ENCODE assay signal across 9 cellular contexts in genomic region chr2:54665436-54665856, GRCh38. TPM values are rescaled to one million over a fixed set of nuclear protein-coding genes. Genes with fewer than 3 reads are reported as not detected.
DNase-seq lines count a peak whose midpoint lies in the region; FAIRE-seq and TF ChIP-seq lines count a peak whose summit lies in the region.
"Had no signal": no experiment of that assay in that cellular context is flagged by ENCODE, and none has a peak within 500 bp of the region (broad histone marks: within the 10 kb centered on the region; RNA-seq: fewer than 3 reads in every experiment).

No MANE protein-coding gene starts in this region.

- H3K27me3 ChIP-seq in fibroblast of lung (ENCODE audit: control insufficient read depth, insufficient read depth, low read length): no peaks in the 10 kb centered on the region
- no peaks in the 10 kb centered on the region for H3K27me3 ChIP-seq in neural progenitor cell

- H3K4me2 ChIP-seq in fibroblast of lung (ENCODE audit: extremely low read depth, insufficient read depth, low read length): peak overlapping the region; percentile 56
- no peak overlapping the region for H3K4me2 ChIP-seq in neural progenitor cell

- no peaks in the 10 kb centered on the region for H3F3A ChIP-seq in neural progenitor cell (ENCODE audit: low read depth)

- no peaks in the 10 kb centered on the region for H4K20me1 ChIP-seq in fibroblast of lung (ENCODE audit: control insufficient read depth, extremely low read depth, insufficient read depth, low read length)
- H4K20me1 ChIP-seq in neural progenitor cell (ENCODE audit: low read depth): no peaks in the 10 kb centered on the region

- H3K4me1 Mint-ChIP-seq in neural progenitor cell: peaks cover 3% of the 10 kb centered on the region

- H2AFZ ChIP-seq in fibroblast of lung (ENCODE audit: low read length): no peak overlapping the region
- H2AFZ ChIP-seq in neural progenitor cell (replicated peaks): no peak overlapping the region

- H3K9me3 Mint-ChIP-seq in neural progenitor cell: no peaks in the 10 kb centered on the region

- peaks cover 46% of the 10 kb centered on the region for H3K36me3 Mint-ChIP-seq in neural progenitor cell

- H3K4me3 Mint-ChIP-seq in neural progenitor cell: no peak overlapping the region

- peak; percentile 36 for DNase-seq in activated T-cell treated with anti-CD3 and anti-CD28 coated beads for 24 hours (ENCODE audit: low read depth)
- no peak for DNase-seq in activated T-cell treated with anti-CD3 and anti-CD28 coated beads, Interleukin-2, amount 50 U/mL, for 1 hour
- DNase-seq in NB4 (ENCODE audit: low read depth): peak; percentile 72
- peak; percentile 11 to 20 for DNase-seq in activated CD4-positive, alpha-beta T cell treated with anti-CD3 and anti-CD28 coated beads for 4 hours
- peak; percentile 27 to 76 for DNase-seq in fibroblast of lung (ENCODE audit: low read depth in 2 of 2)
- peak; percentile 86 for DNase-seq in neural progenitor cell (ENCODE audit: low spot score)
- no peak for DNase-seq in GM19238 (ENCODE audit: insufficient read length, low spot score)
- no peak for DNase-seq in GM12892 (ENCODE audit: insufficient read length)

- no peaks in the 10 kb centered on the region for H3K79me2 ChIP-seq in fibroblast of lung (ENCODE audit: control insufficient read depth, insufficient read depth, low read length)
- H3K79me2 ChIP-seq in neural progenitor cell (ENCODE audit: low read depth): no peaks in the 10 kb centered on the region

- H3K9ac ChIP-seq in fibroblast of lung (ENCODE audit: insufficient read depth, low read length): no peak overlapping the region
- H3K9ac ChIP-seq in neural progenitor cell: no peak overlapping the region

- H3K4me3 ChIP-seq in NB4 (ENCODE audit: low read depth, low read length) (no peak overlapping the region), fibroblast of lung (replicated peaks in 1 of 4; ENCODE audit: control extremely low read depth in 1 of 4, insufficient read depth in 1 of 4, low read depth in 3 of 4, low read length in 4 of 4) (no peak overlapping the region), neural progenitor cell (no peak overlapping the region)

- peak overlapping the region; percentile 61 for H3K27ac ChIP-seq in fibroblast of lung (ENCODE audit: insufficient read depth, low read length)
- H3K27ac ChIP-seq in neural progenitor cell: no peak overlapping the region

- TF ChIP-seq POLR2A in NB4 (IDR thresholded peaks at IDR 0.05; ENCODE audit: extremely low read depth, insufficient read length) (no peak), GM12892 (IDR thresholded peaks at IDR 0.05; ENCODE audit: low read depth, low read length) (no peak)

- FAIRE-seq in GM12892 (lab: Jason Lieb, UNC): no peak
- FAIRE-seq: islet of Langerhans had no signal

- H3K36me3 ChIP-seq in fibroblast of lung (ENCODE audit: control insufficient read depth, insufficient read depth, low read length) (peaks cover 29% of the 10 kb centered on the region), neural progenitor cell (peaks cover 4% of the 10 kb centered on the region)

- H3K9me3 ChIP-seq in fibroblast of lung (ENCODE audit: control insufficient read depth, insufficient read depth, low read depth, low read length) (no peaks in the 10 kb centered on the region), neural progenitor cell (ENCODE audit: low read depth) (no peaks in the 10 kb centered on the region)

- TF ChIP-seq CTCF in NB4 (IDR thresholded peaks at IDR 0.05; ENCODE audit: low read depth, low read length): peak; percentile 83
- peak; percentile 56 to 69 for TF ChIP-seq CTCF in fibroblast of lung (conservative IDR thresholded peaks at IDR 0.05 in 1 of 2, IDR thresholded peaks at IDR 0.05 in 1 of 2; ENCODE audit: low read depth in 1 of 2, low read length in 2 of 2)
- TF ChIP-seq CTCF in neural progenitor cell (IDR thresholded peaks at IDR 0.05): peak; percentile 81

- H3K27me3 Mint-ChIP-seq in neural progenitor cell (ENCODE audit: insufficient read depth, low read depth): no peaks in the 10 kb centered on the region

- H3K27ac Mint-ChIP-seq in neural progenitor cell: no peak overlapping the region

- H3K4me1 ChIP-seq in fibroblast of lung (ENCODE audit: control insufficient read depth, extremely low read depth, insufficient read depth, low read length) (peaks cover 25% of the 10 kb centered on the region), neural progenitor cell (no peaks in the 10 kb centered on the region)

RNA-seq across cellular contexts. Expression of gene EML6, which starts 58.0 kb away (rescaled TPM):
- total RNA-seq in fibroblast of lung (0.26 and 1.3 TPM in 2 replicates), neural progenitor cell (ENCODE audit: low replicate concordance) (0.39 and 1.6 TPM in 2 replicates)
- 0.24 and 0.34 TPM in 2 replicates for polyA plus RNA-seq in fibroblast of lung
- polyA plus RNA-seq in fibroblast of lung (2012): 0.23 and 0.38 TPM in 2 replicates
- not detected in 2 replicates for polyA minus RNA-seq in fibroblast of lung (ENCODE audit: low replicate concordance)
- polyA plus RNA-seq in GM12892 (2012; ENCODE audit: missing spikeins): 0.34 TPM

Comparison
In these comparisons a context has a peak if more than half of its experiments do, and no peak if none do; other contexts are left out.
1. DNase-seq: peak in activated T-cell treated with anti-CD3 and anti-CD28 coated beads for 24 hours (single experiment), NB4 (single experiment), activated CD4-positive, alpha-beta T cell treated with anti-CD3 and anti-CD28 coated beads for 4 hours (2 of 2), fibroblast of lung (2 of 2) and neural progenitor cell (single experiment); none in activated T-cell treated with anti-CD3 and anti-CD28 coated beads, Interleukin-2, amount 50 U/mL, for 1 hour (single experiment), GM19238 (single experiment) and GM12892 (single experiment).
2. Peak in every context shown above with its lines, with median percentiles within 50 percentile points of each other: CTCF ChIP-seq.